In genomic region chr17:76573096-76573495, GRCh38 we compare ENCODE assay signal across 2 cellular contexts.
TF ChIP-seq lines count a peak whose summit lies in the region.

No MANE protein-coding gene starts in this region.

TF ChIP-seq in SK-N-SH, 30 proteins besides CTCF, POLR2A, EP300 and RAD21:
- TF ChIP-seq MEF2A (IDR thresholded peaks at IDR 0.05; ENCODE audit: borderline replicate concordance, low read depth) (no peak), USF1 (IDR thresholded peaks at IDR 0.05; ENCODE audit: borderline replicate concordance, low read depth) (no peak), NRF1 (IDR thresholded peaks at IDR 0.05; ENCODE audit: low read depth, low read length) (no peak), YY1 (IDR thresholded peaks at IDR 0.05; ENCODE audit: low read depth) (no peak), SIN3A (IDR thresholded peaks at IDR 0.05; ENCODE audit: borderline replicate concordance, low read depth, low read length) (no peak), JUND (IDR thresholded peaks at IDR 0.05) (no peak), GABPA (IDR thresholded peaks at IDR 0.05; ENCODE audit: low read depth) (no peak), PBX3 (IDR thresholded peaks at IDR 0.05) (no peak), RCOR1 (IDR thresholded peaks at IDR 0.05; ENCODE audit: low read length) (no peak), ELF1 (IDR thresholded peaks at IDR 0.05) (no peak), FOXM1 (IDR thresholded peaks at IDR 0.05; ENCODE audit: low read depth) (no peak), RXRA (IDR thresholded peaks at IDR 0.05; ENCODE audit: borderline replicate concordance, low read depth) (no peak), CHD2 (IDR thresholded peaks at IDR 0.05; ENCODE audit: low read length, partially characterized antibody) (no peak), POLR2AphosphoS5 (IDR thresholded peaks at IDR 0.05; ENCODE audit: low read depth, low read length) (no peak), SMC3 (IDR thresholded peaks at IDR 0.05; ENCODE audit: low read depth, low read length) (no peak), GATA2 (CRISPR knock-in tag; IDR thresholded peaks at IDR 0.05) (no peak), RFX5 (IDR thresholded peaks at IDR 0.05; ENCODE audit: low read length) (no peak), TCF12 (IDR thresholded peaks at IDR 0.05) (no peak)
- TF ChIP-seq, protein P1, sequence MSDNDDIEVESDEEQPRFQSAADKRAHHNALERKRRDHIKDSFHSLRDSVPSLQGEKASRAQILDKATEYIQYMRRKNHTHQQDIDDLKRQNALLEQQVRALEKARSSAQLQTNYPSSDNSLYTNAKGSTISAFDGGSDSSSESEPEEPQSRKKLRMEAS (IDR thresholded peaks at IDR 0.05; ENCODE audit: low read depth) = no peak
- TF ChIP-seq, protein P2, sequence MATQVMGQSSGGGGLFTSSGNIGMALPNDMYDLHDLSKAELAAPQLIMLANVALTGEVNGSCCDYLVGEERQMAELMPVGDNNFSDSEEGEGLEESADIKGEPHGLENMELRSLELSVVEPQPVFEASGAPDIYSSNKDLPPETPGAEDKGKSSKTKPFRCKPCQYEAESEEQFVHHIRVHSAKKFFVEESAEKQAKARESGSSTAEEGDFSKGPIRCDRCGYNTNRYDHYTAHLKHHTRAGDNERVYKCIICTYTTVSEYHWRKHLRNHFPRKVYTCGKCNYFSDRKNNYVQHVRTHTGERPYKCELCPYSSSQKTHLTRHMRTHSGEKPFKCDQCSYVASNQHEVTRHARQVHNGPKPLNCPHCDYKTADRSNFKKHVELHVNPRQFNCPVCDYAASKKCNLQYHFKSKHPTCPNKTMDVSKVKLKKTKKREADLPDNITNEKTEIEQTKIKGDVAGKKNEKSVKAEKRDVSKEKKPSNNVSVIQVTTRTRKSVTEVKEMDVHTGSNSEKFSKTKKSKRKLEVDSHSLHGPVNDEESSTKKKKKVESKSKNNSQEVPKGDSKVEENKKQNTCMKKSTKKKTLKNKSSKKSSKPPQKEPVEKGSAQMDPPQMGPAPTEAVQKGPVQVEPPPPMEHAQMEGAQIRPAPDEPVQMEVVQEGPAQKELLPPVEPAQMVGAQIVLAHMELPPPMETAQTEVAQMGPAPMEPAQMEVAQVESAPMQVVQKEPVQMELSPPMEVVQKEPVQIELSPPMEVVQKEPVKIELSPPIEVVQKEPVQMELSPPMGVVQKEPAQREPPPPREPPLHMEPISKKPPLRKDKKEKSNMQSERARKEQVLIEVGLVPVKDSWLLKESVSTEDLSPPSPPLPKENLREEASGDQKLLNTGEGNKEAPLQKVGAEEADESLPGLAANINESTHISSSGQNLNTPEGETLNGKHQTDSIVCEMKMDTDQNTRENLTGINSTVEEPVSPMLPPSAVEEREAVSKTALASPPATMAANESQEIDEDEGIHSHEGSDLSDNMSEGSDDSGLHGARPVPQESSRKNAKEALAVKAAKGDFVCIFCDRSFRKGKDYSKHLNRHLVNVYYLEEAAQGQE (IDR thresholded peaks at IDR 0.05; ENCODE audit: low read depth, low read length) = no peak
TF ChIP-seq in SK-N-SH: peak in this region for 0.

TF ChIP-seq in SK-N-SH treated with all-trans-retinoic acid at 6 μM for 48 hours, 23 proteins besides CTCF, POLR2A, EP300 and RAD21:
- TF ChIP-seq GLIS3 (CRISPR knock-in tag; IDR thresholded peaks at IDR 0.05) (no peak), SNAI2 (CRISPR knock-in tag; IDR thresholded peaks at IDR 0.05) (no peak), PPARA (CRISPR knock-in tag; IDR thresholded peaks at IDR 0.05; ENCODE audit: borderline replicate concordance) (no peak), ZNF8 (CRISPR knock-in tag; IDR thresholded peaks at IDR 0.05) (no peak)
